9 cellular contexts compared by ENCODE assay signal in genomic region chr12:128797119-128798118, GRCh38. TPM values are rescaled to one million over a fixed set of nuclear protein-coding genes. Genes with fewer than 3 reads are reported as not detected.
DNase-seq lines count a peak whose midpoint lies in the region; ATAC-seq and TF ChIP-seq lines count a peak whose summit lies in the region.
"Had no signal": no experiment of that assay in that cellular context is flagged by ENCODE, and none has a peak within 500 bp of the region (broad histone marks: within the 10 kb centered on the region; RNA-seq: fewer than 3 reads in every experiment).

No MANE protein-coding gene starts in this region.

- peak overlapping the region; percentile 84 to 97 for H3K27ac Mint-ChIP-seq in stimulated activated naive CD8-positive, alpha-beta T cell treated with anti-CD3 and anti-CD28 coated beads, Interleukin-15, amount 100 ng/mL, for 72 hours

- dilution Hi-C loops in mammary epithelial cell (cut with HindIII; ENCODE audit: low sequenced_read_pairs): no loop called here

- TF ChIP-seq CTCF in heart left ventricle (IDR thresholded peaks at IDR 0.05) (no peak), mammary epithelial cell (conservative IDR thresholded peaks at IDR 0.05 in 1 of 2, IDR thresholded peaks at IDR 0.05 in 1 of 2; ENCODE audit: extremely low read depth in 1 of 2, insufficient read depth in 1 of 2, low read depth in 1 of 2, low read length in 2 of 2) (no peak), brain microvascular endothelial cell (IDR thresholded peaks at IDR 0.05; ENCODE audit: low read depth, low read length, missing control alignments) (no peak)

- TSS peak; percentile 83 for BruUV-seq in mammary epithelial cell (replicated peaks; lab: Mats Ljungman, UMichigan)

- no peak overlapping the region for H3K4me3 ChIP-seq in heart left ventricle
- H3K4me3 ChIP-seq in right cardiac atrium (ENCODE audit: low read length): no peak overlapping the region
- H3K4me3 ChIP-seq in mammary epithelial cell (replicated peaks in 1 of 3; ENCODE audit: insufficient read depth in 1 of 3, low read depth in 2 of 3, low read length in 3 of 3): no peak overlapping the region
- no peak overlapping the region for H3K4me3 ChIP-seq in brain microvascular endothelial cell (ENCODE audit: low read depth, low read length)
- H3K4me3 ChIP-seq: thoracic aorta had no signal

- peak in 1 of 5 donors; percentile 15 for DNase-seq in heart left ventricle
- no peak for DNase-seq in right cardiac atrium
- no peak for DNase-seq in mammary epithelial cell
- DNase-seq in stimulated activated naive CD8-positive, alpha-beta T cell treated with anti-CD3 and anti-CD28 coated beads, Interleukin-15, amount 100 ng/mL, for 72 hours: no peak
- DNase-seq in NAMALWA (ENCODE audit: low spot score): no peak
- DNase-seq in brain microvascular endothelial cell: no peak
- DNase-seq in NCI-H1105 (lab: John Stamatoyannopoulos, UW): no peak

- no peaks in the 10 kb centered on the region for H3K27me3 Mint-ChIP-seq in stimulated activated naive CD8-positive, alpha-beta T cell treated with anti-CD3 and anti-CD28 coated beads, Interleukin-15, amount 100 ng/mL, for 72 hours

- CTCF ChIA-PET in mammary epithelial cell (lab: Charles Lee; ENCODE audit: low non-redundant PET): no interaction called here

- H3K27ac ChIP-seq in heart left ventricle (peak overlapping the region in 3 of 12 donors; percentile 23 to 66 (median 32)), right cardiac atrium (ENCODE audit: low read length) (no peak overlapping the region), mammary epithelial cell (ENCODE audit: insufficient read depth, low read depth, low read length) (no peak overlapping the region), brain microvascular endothelial cell (no peak overlapping the region)

- no peaks in the 10 kb centered on the region for H4K20me1 ChIP-seq in mammary epithelial cell (ENCODE audit: insufficient read depth, low read length)

- H3K4me1 ChIP-seq in heart left ventricle (peaks cover 0 to 47% (median 10%) of the 10 kb centered on the region in 12 donors), right cardiac atrium (ENCODE audit: control insufficient read depth, insufficient read depth, low read length) (no peaks in the 10 kb centered on the region), mammary epithelial cell (ENCODE audit: insufficient read depth, low read length) (peaks cover 7% of the 10 kb centered on the region)

- 64 to 74% (median 66%) methylated on average over 20 of the region's 20 CpGs for WGBS in heart left ventricle, 4 donors
- WGBS in right cardiac atrium: 82% methylated on average over 20 of the region's 20 CpGs
- 76% methylated on average over 18 of the region's 20 CpGs for WGBS in mammary epithelial cell (ENCODE audit: low coverage, missing lambda C conversion rate)

- H3K4me1 Mint-ChIP-seq in stimulated activated naive CD8-positive, alpha-beta T cell treated with anti-CD3 and anti-CD28 coated beads, Interleukin-15, amount 100 ng/mL, for 72 hours: peaks cover 55% of the 10 kb centered on the region

- no peaks in the 10 kb centered on the region for H3K9me3 ChIP-seq in heart left ventricle
- no peaks in the 10 kb centered on the region for H3K9me3 ChIP-seq in right cardiac atrium (ENCODE audit: control insufficient read depth, low read length)
- no peaks in the 10 kb centered on the region for H3K9me3 ChIP-seq in mammary epithelial cell (replicated peaks; ENCODE audit: insufficient read depth, low read length)
- H3K9me3 ChIP-seq: thoracic aorta had no signal

- no peaks in the 10 kb centered on the region for H3K9me3 Mint-ChIP-seq in stimulated activated naive CD8-positive, alpha-beta T cell treated with anti-CD3 and anti-CD28 coated beads, Interleukin-15, amount 100 ng/mL, for 72 hours

- TF ChIP-seq POLR2A in heart left ventricle (IDR thresholded peaks at IDR 0.05): no peak

- H3K4me3 Mint-ChIP-seq in stimulated activated naive CD8-positive, alpha-beta T cell treated with anti-CD3 and anti-CD28 coated beads, Interleukin-15, amount 100 ng/mL, for 72 hours: no peak overlapping the region

- ATAC-seq in heart left ventricle (peak in 3 of 4 donors; percentile 31 to 58 (median 38)), right cardiac atrium (no peak), HG03159 (IDR thresholded peaks at IDR 0.05; ENCODE audit: unreplicated experiment) (peak; percentile 57)
- peak; percentile 77 for ATAC-seq in stimulated activated naive CD8-positive, alpha-beta T cell treated with anti-CD3 and anti-CD28 coated beads, Interleukin-15, amount 100 ng/mL, for 72 hours

- intact Hi-C loops in heart left ventricle (cut with DNase I) (no loop called here), right cardiac atrium (cut with DNase I) (no loop called here), mammary epithelial cell (cut with micrococcal nuclease) (no loop called here)

- in situ Hi-C loops in mammary epithelial cell (cut with MboI; ENCODE audit: low sequenced_read_pairs in 2 of 2) (no loop called here), brain microvascular endothelial cell (cut with HindIII; ENCODE audit: low pct_ligation_motif_present, low sequenced_read_pairs) (no loop called here)

- H3K79me2 ChIP-seq in mammary epithelial cell (ENCODE audit: insufficient read depth, low read length): peaks cover 37% of the 10 kb centered on the region

- H3K9ac ChIP-seq in mammary epithelial cell (ENCODE audit: insufficient read depth, low read length): no peak overlapping the region

- H3K27me3 ChIP-seq in heart left ventricle (no peaks in the 10 kb centered on the region), right cardiac atrium (ENCODE audit: control insufficient read depth, insufficient read depth) (no peaks in the 10 kb centered on the region), mammary epithelial cell (ENCODE audit: insufficient read depth, low read length) (no peaks in the 10 kb centered on the region), brain microvascular endothelial cell (replicated peaks) (no peaks in the 10 kb centered on the region)

- H3K4me2 ChIP-seq in mammary epithelial cell (ENCODE audit: insufficient read depth, low read depth, low read length): no peak overlapping the region

- no peak overlapping the region for H2AFZ ChIP-seq in mammary epithelial cell (ENCODE audit: low read depth, low read length)

- H3K36me3 ChIP-seq in heart left ventricle (peaks cover 0 to 91% (median 82%) of the 10 kb centered on the region in 9 donors), mammary epithelial cell (ENCODE audit: insufficient read depth, low read length) (peaks cover 39% of the 10 kb centered on the region), brain microvascular endothelial cell (replicated peaks) (peaks cover 36% of the 10 kb centered on the region)

RNA-seq across cellular contexts. Expression of gene SLC15A4, which starts 26.3 kb away (rescaled TPM):
- total RNA-seq in heart left ventricle: 10 to 100 TPM; 10.5 to 31.5 (median 18.1) TPM
- polyA plus RNA-seq in heart left ventricle: 10 to 100 TPM; 14.1 to 19.8 TPM
- total RNA-seq in right cardiac atrium: 10 to 100 TPM; 13.7 to 17.3 (median 16.2) TPM
- polyA plus RNA-seq in right cardiac atrium: 15.8 TPM
- 10 to 100 TPM; 27.3 to 50.0 TPM for total RNA-seq in mammary epithelial cell
- polyA plus RNA-seq in mammary epithelial cell: 31.7 TPM
- 62.3 TPM for polyA minus RNA-seq in mammary epithelial cell

RNA-seq across cellular contexts. Expression of gene GLT1D1, which starts 55.9 kb away (rescaled TPM):
- total RNA-seq in heart left ventricle: 1 to 10 TPM in 2 of 9 donors, under 1 TPM in 7; 0.23 to 2.3 (median 0.48) TPM
- under 1 TPM; 0.11 to 0.24 TPM for polyA plus RNA-seq in heart left ventricle
- total RNA-seq in right cardiac atrium: under 1 TPM in 3 of 4 donors, not detected in 1; 0.34 to 0.44 (median 0.42) TPM
- 0.07 TPM for polyA plus RNA-seq in right cardiac atrium
- not detected for total RNA-seq in mammary epithelial cell
- not detected for polyA plus RNA-seq in mammary epithelial cell
- not detected for polyA minus RNA-seq in mammary epithelial cell

Comparison
In these comparisons a context has a peak if more than half of its experiments do, and no peak if none do; other contexts are left out.
1. ATAC-seq: peak in heart left ventricle (3 of 4), HG03159 (single experiment) and stimulated activated naive CD8-positive, alpha-beta T cell treated with anti-CD3 and anti-CD28 coated beads, Interleukin-15, amount 100 ng/mL, for 72 hours (single experiment); none in right cardiac atrium (0 of 2).